Comparison of ENCODE assay signal across 9 cellular contexts in genomic region chr21:26845750-26846035, GRCh38. TPM values are rescaled to one million over a fixed set of nuclear protein-coding genes. Genes with fewer than 3 reads are reported as not detected.
DNase-seq lines count a peak whose midpoint lies in the region; ATAC-seq and TF ChIP-seq lines count a peak whose summit lies in the region.
"Had no signal": no experiment of that assay in that cellular context is flagged by ENCODE, and none has a peak within 500 bp of the region (broad histone marks: within the 10 kb centered on the region; RNA-seq: fewer than 3 reads in every experiment).

No MANE protein-coding gene starts in this region.

- peak overlapping the region; percentile 64 for H3K4me3 Mint-ChIP-seq in activated CD4-positive, alpha-beta T cell treated with anti-CD3 and anti-CD28 coated beads, Interleukin-2, amount 10 ng/mL, durations not matched to agents 7 days and 5 days

- no peaks in the 10 kb centered on the region for H3K27me3 ChIP-seq in lung (ENCODE audit: control insufficient read depth, insufficient read depth)
- H3K27me3 ChIP-seq in tibial nerve: no peaks in the 10 kb centered on the region

- H3K4me1 ChIP-seq in lung (ENCODE audit: control insufficient read depth in 2 of 2, insufficient read depth in 2 of 2, low read length in 2 of 2) (peaks cover 0 to 9% of the 10 kb centered on the region in 2 donors), tibial nerve (peaks cover 0 to 41% (median 2%) of the 10 kb centered on the region in 4 donors)

- H3K36me3 ChIP-seq in lung (ENCODE audit: control insufficient read depth in 2 of 2, insufficient read depth in 2 of 2, low read length in 2 of 2) (peaks cover 3% of the 10 kb centered on the region in 2 donors), tibial nerve (peaks cover 0 to 22% (median 0%) of the 10 kb centered on the region in 3 donors)

- no peak overlapping the region for H3K27ac Mint-ChIP-seq in activated CD4-positive, alpha-beta T cell treated with anti-CD3 and anti-CD28 coated beads, Interleukin-2, amount 10 ng/mL, durations not matched to agents 7 days and 5 days

- POLR2A ChIA-PET in activated CD4-positive, alpha-beta T cell treated with anti-CD3 and anti-CD28 coated beads, Interleukin-2, amount 10 ng/mL, durations not matched to agents 7 days and 5 days (lab: Charles Lee): no interaction called here

- H3K4me3 ChIP-seq in cardiac fibroblast (replicated peaks in 1 of 2; ENCODE audit: low read depth in 2 of 2, low read length in 2 of 2): peak overlapping the region; percentile 79 to 98
- peak overlapping the region; percentile 85 for H3K4me3 ChIP-seq in lung
- H3K4me3 ChIP-seq in tibial nerve: peak overlapping the region; percentile 59 to 97 (median 76)

- WGBS in lung, 2 donors: 1% methylated on average over 8 to 9 of the region's 9 CpGs
- WGBS in tibial nerve, 2 donors: 0 to 1% methylated on average over 9 of the region's 9 CpGs

- ATAC-seq in lung (ENCODE audit: insufficient read depth, low FRiP score) (no peak), GM21390 (IDR thresholded peaks at IDR 0.05; ENCODE audit: unreplicated experiment) (no peak)

- H3K27me3 Mint-ChIP-seq in activated CD4-positive, alpha-beta T cell treated with anti-CD3 and anti-CD28 coated beads, Interleukin-2, amount 10 ng/mL, durations not matched to agents 7 days and 5 days: peaks cover 58% of the 10 kb centered on the region

- no peak for TF ChIP-seq CTCF in cardiac fibroblast (IDR thresholded peaks at IDR 0.05; ENCODE audit: low read depth, low read length)
- TF ChIP-seq CTCF in lung (IDR thresholded peaks at IDR 0.05; ENCODE audit: control extremely low read depth, extremely low read depth): no peak
- TF ChIP-seq CTCF in tibial nerve (IDR thresholded peaks at IDR 0.05): no peak

- peaks cover 30% of the 10 kb centered on the region for H3K4me1 Mint-ChIP-seq in activated CD4-positive, alpha-beta T cell treated with anti-CD3 and anti-CD28 coated beads, Interleukin-2, amount 10 ng/mL, durations not matched to agents 7 days and 5 days

- CTCF ChIA-PET in activated CD4-positive, alpha-beta T cell treated with anti-CD3 and anti-CD28 coated beads, Interleukin-2, amount 10 ng/mL, durations not matched to agents 7 days and 5 days (lab: Charles Lee): interaction anchor here (0.5 kb wide), 1 partner anchor 40 kb away, joined by 6 read pairs; no protein-coding TSS in a partner anchor

- H3K27ac ChIP-seq in lung (ENCODE audit: low read depth in 1 of 2, low read length in 1 of 2) (peak overlapping the region; percentile 87 to 90), tibial nerve (peak overlapping the region; percentile 87 to 99 (median 93))

- no peaks in the 10 kb centered on the region for H3K9me3 Mint-ChIP-seq in activated CD4-positive, alpha-beta T cell treated with anti-CD3 and anti-CD28 coated beads, Interleukin-2, amount 10 ng/mL, durations not matched to agents 7 days and 5 days

- no peak for TF ChIP-seq POLR2A in tibial nerve (IDR thresholded peaks at IDR 0.05)

- no peak for DNase-seq in activated CD4-positive, alpha-beta T cell treated with anti-CD3 and anti-CD28 coated beads, Interleukin-2, amount 10 ng/mL, durations not matched to agents 7 days and 5 days
- DNase-seq in activated CD4-positive, alpha-beta T cell treated with anti-CD3 and anti-CD28 coated beads, Interleukin-2, amount 50 U/mL, for 4 hours: no peak
- DNase-seq in cardiac fibroblast (ENCODE audit: low read depth in 2 of 2) (no peak), lung (ENCODE audit: low spot score) (no peak), tibial nerve (ENCODE audit: low spot score in 2 of 2) (peak in 1 of 2 donors; percentile 22), RKO (ENCODE audit: low spot score) (no peak)
- no peak for DNase-seq in stimulated activated naive CD4-positive, alpha-beta T cell treated with Interleukin-2 at 50 U/mL for 16 hours (lab: John Stamatoyannopoulos, UW)
- DNase-seq: activated CD4-positive, alpha-beta T cell treated with anti-CD3 and anti-CD28 coated beads for 4 hours had no signal

- no peak for TF ChIP-seq EP300 in tibial nerve (IDR thresholded peaks at IDR 0.05)

- H3K36me3 Mint-ChIP-seq in activated CD4-positive, alpha-beta T cell treated with anti-CD3 and anti-CD28 coated beads, Interleukin-2, amount 10 ng/mL, durations not matched to agents 7 days and 5 days (ENCODE audit: low read depth): peaks cover 4% of the 10 kb centered on the region

- no peaks in the 10 kb centered on the region for H3K9me3 ChIP-seq in lung (ENCODE audit: control insufficient read depth in 2 of 2, insufficient read depth in 1 of 2, low read length in 1 of 2)
- H3K9me3 ChIP-seq in tibial nerve: no peaks in the 10 kb centered on the region

RNA-seq across cellular contexts. Expression of gene ADAMTS1, which starts 0.5 kb away (rescaled TPM):
- 1 to 10 TPM; 1.1 to 2.4 TPM for total RNA-seq in activated CD4-positive, alpha-beta T cell treated with anti-CD3 and anti-CD28 coated beads, Interleukin-2, amount 10 ng/mL, durations not matched to agents 7 days and 5 days
- total RNA-seq in lung (100 to 1,000 TPM in 1 of 2 donors, 10 to 100 TPM in 1; 99.7 to 165 TPM), tibial nerve (100 to 1,000 TPM; 232 to 412 (median 327) TPM)
- 10 to 100 TPM; 15.3 to 69.1 TPM for polyA plus RNA-seq in lung

Comparison
In these comparisons a context has a peak if more than half of its experiments do, and no peak if none do; other contexts are left out.
1. RNA of gene ADAMTS1, which starts 0.5 kb away (total RNA-seq): 232 to 412 TPM in tibial nerve and 99.7 to 165 TPM in lung; 1.1 to 2.4 TPM in activated CD4-positive, alpha-beta T cell treated with anti-CD3 and anti-CD28 coated beads, Interleukin-2, amount 10 ng/mL, durations not matched to agents 7 days and 5 days; every median in the first group is over 10 times any median in the second.
2. Peak in every context shown above with its lines, with median percentiles within 50 percentile points of each other: H3K4me3 ChIP-seq.